In genomic region chr9:3931058-3931457, GRCh38 we compare ENCODE assay signal across 27 cellular contexts.
"Had no signal": no experiment of that assay in that cellular context is flagged by ENCODE, and none has a peak within 500 bp of the region (broad histone marks: within the 10 kb centered on the region; RNA-seq: fewer than 3 reads in every experiment).

No MANE protein-coding gene starts in this region.

- H3K36me3 Mint-ChIP-seq: stimulated activated naive B cell treated with anti-CD40 and anti-IgM and Interleukin-4, amounts not matched to agents 10 μg/mL and 1 μg/mL and 100 μg/mL, for 72 hours had no signal

- DNase-seq: dermis blood vessel endothelial cell; effector memory CD8-positive, alpha-beta T cell; erythroblast; esophagus squamous epithelium; foreskin melanocyte; glutamatergic neuron; heart right ventricle; hypothalamus; kidney glomerular epithelial cell; left colon; left ventricle myocardium superior; lower lobe of right lung; naive thymus-derived CD8-positive, alpha-beta T cell; right cardiac atrium; sigmoid colon; spleen; stimulated activated CD4-positive, alpha-beta T cell treated with anti-CD3 and anti-CD28 coated beads, Interleukin-4, amount 100 ng/mL, for 4 hours; stimulated activated naive B cell treated with anti-CD40 and anti-IgM and Interleukin-4, amounts not matched to agents 10 μg/mL and 1 μg/mL and 100 μg/mL, for 72 hours; upper lobe of right lung; uterus had no signal

- ATAC-seq: effector memory CD8-positive, alpha-beta T cell; heart right ventricle; left colon; left ventricle myocardium superior; lower lobe of right lung; naive thymus-derived CD8-positive, alpha-beta T cell; right cardiac atrium; stimulated activated naive B cell treated with anti-CD40 and anti-IgM and Interleukin-4, amounts not matched to agents 10 μg/mL and 1 μg/mL and 100 μg/mL, for 72 hours; upper lobe of right lung had no signal

- H3K27me3 ChIP-seq: esophagus squamous epithelium, heart right ventricle, sigmoid colon, spleen, tibial nerve, upper lobe of right lung, uterus had no signal

- H3K79me2 ChIP-seq: parathyroid adenoma had no signal

- H2AFZ ChIP-seq: parathyroid adenoma had no signal

- H3K9me3 ChIP-seq: esophagus squamous epithelium, heart right ventricle, lower lobe of right lung, prostate gland, sigmoid colon, spleen, thoracic aorta, tibial nerve, upper lobe of right lung, uterus had no signal

- H3K9ac ChIP-seq: parathyroid adenoma had no signal

- H3K4me1 Mint-ChIP-seq: central memory CD8-positive, alpha-beta T cell; naive thymus-derived CD8-positive, alpha-beta T cell had no signal

- H3K27ac Mint-ChIP-seq: effector memory CD8-positive, alpha-beta T cell; naive thymus-derived CD8-positive, alpha-beta T cell; stimulated activated naive B cell treated with anti-CD40 and anti-IgM and Interleukin-4, amounts not matched to agents 10 μg/mL and 1 μg/mL and 100 μg/mL, for 72 hours; stimulated activated naive CD8-positive, alpha-beta T cell treated with anti-CD3 and anti-CD28 coated beads, Interleukin-15, Interleukin-2, amounts not matched to agents 100 ng/mL and 50 ng/mL, for 24 hours had no signal

- H3K4me1 ChIP-seq: heart right ventricle, lower lobe of right lung, parathyroid adenoma, prostate gland, sigmoid colon, spleen, upper lobe of right lung, uterus had no signal

- H3K36me3 ChIP-seq: esophagus squamous epithelium, lower lobe of right lung, prostate gland, sigmoid colon, spleen, uterus had no signal

- H3K9me3 Mint-ChIP-seq: central memory CD8-positive, alpha-beta T cell; effector memory CD8-positive, alpha-beta T cell; naive thymus-derived CD8-positive, alpha-beta T cell; stimulated activated naive CD8-positive, alpha-beta T cell treated with anti-CD3 and anti-CD28 coated beads, Interleukin-15, Interleukin-2, amounts not matched to agents 100 ng/mL and 50 ng/mL, for 24 hours had no signal

- H3K4me3 Mint-ChIP-seq: central memory CD8-positive, alpha-beta T cell; effector memory CD8-positive, alpha-beta T cell; naive thymus-derived CD8-positive, alpha-beta T cell; stimulated activated naive B cell treated with anti-CD40 and anti-IgM and Interleukin-4, amounts not matched to agents 10 μg/mL and 1 μg/mL and 100 μg/mL, for 72 hours; stimulated activated naive CD8-positive, alpha-beta T cell treated with anti-CD3 and anti-CD28 coated beads, Interleukin-15, Interleukin-2, amounts not matched to agents 100 ng/mL and 50 ng/mL, for 24 hours had no signal

- H3K27ac ChIP-seq: coronary artery, esophagus squamous epithelium, heart right ventricle, lower lobe of right lung, parathyroid adenoma, prostate gland, sigmoid colon, spleen, thoracic aorta, tibial nerve, upper lobe of right lung, uterus had no signal

- H3K4me3 ChIP-seq: coronary artery, esophagus squamous epithelium, heart right ventricle, lower lobe of right lung, prostate gland, sigmoid colon, spleen, thoracic aorta, tibial nerve, upper lobe of right lung, uterus had no signal
